In the genomic region with DNA sequence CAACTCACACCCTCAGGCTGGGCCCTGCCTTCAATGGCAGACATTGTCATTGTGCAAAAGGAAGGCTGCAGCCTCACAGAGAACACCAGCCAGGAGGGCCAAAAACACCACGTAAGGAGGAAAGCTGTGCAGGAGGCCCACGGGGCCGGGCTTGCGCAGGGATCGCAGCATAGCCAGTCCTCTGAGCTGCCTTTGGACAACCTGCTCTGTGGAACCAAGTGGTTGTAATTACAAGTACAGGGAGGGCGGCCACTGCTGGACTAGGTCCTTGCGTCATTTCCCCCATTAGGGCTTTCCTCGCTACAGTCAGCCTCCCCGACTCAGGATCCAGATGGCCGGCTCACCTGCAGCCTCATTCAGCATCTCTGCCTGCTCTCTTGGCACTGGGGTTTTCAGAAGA, we compare ENCODE assay signal across 13 cellular contexts.
DNase-seq lines count a peak whose midpoint lies in the region; TF ChIP-seq lines count a peak whose summit lies in the region.
"Had no signal": no experiment of that assay in that cellular context is flagged by ENCODE, and none has a peak within 500 bp of the region (broad histone marks: within the 10 kb centered on the region; RNA-seq: fewer than 3 reads in every experiment).

No MANE protein-coding gene starts in this region.

- 76 to 81% methylated on average over 9 to 10 of the region's 10 CpGs for whole genome bisulfite sequencing in esophagus squamous epithelium, 2 donors

- H3K9me3 Mint-ChIP-seq in IgD-negative memory B cell, result no peaks in the 10 kb centered on the region
- no peaks in the 10 kb centered on the region for H3K9me3 Mint-ChIP-seq in nephron progenitor cell
- H3K9me3 Mint-ChIP-seq: T-helper 1 cell treated with Interleukin-12 subunit alpha and Interleukin-12 subunit beta and Interleukin-4 antibody, amounts not matched to agents 30 μg/mL and 1 μg/mL, for 36 hours had no signal

- H3K4me1 Mint-ChIP-seq in IgD-negative memory B cell, result peaks cover 27 to 43% (median 32%) of the 10 kb centered on the region in 3 donors
- peaks cover 69% of the 10 kb centered on the region for H3K4me1 Mint-ChIP-seq in nephron progenitor cell

- DNase-seq in AG08395 (ENCODE audit: low spot score), result peak; percentile 70
- DNase-seq in esophagus squamous epithelium (lab: John Stamatoyannopoulos, UW), result no peak
- DNase-seq in nephron progenitor cell, result no peak
- DNase-seq in GF-D8 (lab: John Stamatoyannopoulos, UW), result no peak
- DNase-seq in hippocampal formation (lab: John Stamatoyannopoulos, UW), result no peak
- DNase-seq in NCI-H82 treated with DMSO at 0.1 percent for 48 hours (lab: John Stamatoyannopoulos, UW; ENCODE audit: unreplicated experiment), result no peak
- DNase-seq in T1000 (lab: John Stamatoyannopoulos, UW), result no peak
- DNase-seq: NCI-H1694 treated with DMSO at 0.1 percent for 48 hours; ovary; stimulated activated CD4-positive, alpha-beta T cell treated with anti-CD3 and anti-CD28 coated beads, Interleukin-4, amount 100 ng/mL, for 4 hours had no signal

- no peaks in the 10 kb centered on the region for H3K27me3 Mint-ChIP-seq in IgD-negative memory B cell
- H3K27me3 Mint-ChIP-seq in nephron progenitor cell (ENCODE audit: low read depth, poor library complexity), result peaks cover 8% of the 10 kb centered on the region

- H3K4me3 Mint-ChIP-seq in IgD-negative memory B cell, result peak overlapping the region in 1 of 4 donors; percentile 75
- no peak overlapping the region for H3K4me3 Mint-ChIP-seq in nephron progenitor cell
- H3K4me3 Mint-ChIP-seq: T-helper 1 cell treated with Interleukin-12 subunit alpha and Interleukin-12 subunit beta and Interleukin-4 antibody, amounts not matched to agents 30 μg/mL and 1 μg/mL, for 36 hours had no signal

- no peaks in the 10 kb centered on the region for H3K9me3 ChIP-seq in esophagus squamous epithelium
- H3K9me3 ChIP-seq: ovary, thoracic aorta had no signal

- H3K4me3 ChIP-seq in esophagus squamous epithelium, result no peak overlapping the region
- H3K4me3 ChIP-seq: ovary, thoracic aorta had no signal

- intact Hi-C loops in esophagus squamous epithelium (cut with DNase I), result no loop called here

- H3K27ac ChIP-seq in esophagus squamous epithelium, result peak overlapping the region in 3 of 4 donors; percentile 61 to 68 (median 66)
- H3K27ac ChIP-seq: ovary, thoracic aorta had no signal

- H3K36me3 Mint-ChIP-seq in IgD-negative memory B cell (peaks cover 10% of the 10 kb centered on the region), nephron progenitor cell (ENCODE audit: low read depth) (peaks cover 24% of the 10 kb centered on the region)

- H3K27me3 ChIP-seq in esophagus squamous epithelium, result no peaks in the 10 kb centered on the region
- H3K27me3 ChIP-seq: ovary had no signal

- H3K4me1 ChIP-seq in esophagus squamous epithelium, result peaks cover 67 to 96% (median 67%) of the 10 kb centered on the region in 3 donors

- TF ChIP-seq POLR2A in esophagus squamous epithelium (IDR thresholded peaks at IDR 0.05), result no peak

- peak overlapping the region in 2 of 3 donors; percentile 47 to 60 for H3K27ac Mint-ChIP-seq in IgD-negative memory B cell
- H3K27ac Mint-ChIP-seq in nephron progenitor cell, result peak overlapping the region; percentile 66

- peaks cover 11 to 69% (median 17%) of the 10 kb centered on the region in 3 donors for H3K36me3 ChIP-seq in esophagus squamous epithelium
- H3K36me3 ChIP-seq: ovary had no signal

- TF ChIP-seq CTCF in esophagus squamous epithelium (IDR thresholded peaks at IDR 0.05) (no peak), nephron progenitor cell (IDR thresholded peaks at IDR 0.05) (no peak)
